Comparison of ENCODE assay signal across 1 cellular context in the genomic region with DNA sequence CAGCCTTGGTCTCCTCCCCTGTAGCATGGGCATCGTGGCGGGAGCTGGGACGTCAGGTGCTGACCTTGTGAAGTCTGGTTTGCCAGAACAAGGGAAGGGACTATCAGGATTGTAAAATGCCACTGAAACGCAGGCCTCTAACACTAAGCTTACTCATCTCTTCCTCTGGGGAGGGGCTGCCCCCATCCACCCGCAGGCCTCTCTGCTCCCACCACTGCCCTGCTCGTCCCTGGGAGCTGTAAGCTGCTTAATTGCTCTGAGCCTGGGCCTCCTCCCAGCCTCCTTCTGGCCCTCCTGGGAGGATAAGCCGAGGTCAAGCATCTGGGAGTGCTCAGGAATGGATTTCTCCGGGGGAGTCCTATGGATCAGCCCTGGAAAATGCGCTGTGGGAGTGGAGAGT.
TF ChIP-seq lines count a peak whose summit lies in the region.

No MANE protein-coding gene starts in this region.

TF ChIP-seq in SK-N-SH treated with all-trans-retinoic acid at 6 μM for 48 hours, 23 proteins besides CTCF, POLR2A, EP300 and RAD21 (continued from another document):
- TF ChIP-seq, protein P1, sequence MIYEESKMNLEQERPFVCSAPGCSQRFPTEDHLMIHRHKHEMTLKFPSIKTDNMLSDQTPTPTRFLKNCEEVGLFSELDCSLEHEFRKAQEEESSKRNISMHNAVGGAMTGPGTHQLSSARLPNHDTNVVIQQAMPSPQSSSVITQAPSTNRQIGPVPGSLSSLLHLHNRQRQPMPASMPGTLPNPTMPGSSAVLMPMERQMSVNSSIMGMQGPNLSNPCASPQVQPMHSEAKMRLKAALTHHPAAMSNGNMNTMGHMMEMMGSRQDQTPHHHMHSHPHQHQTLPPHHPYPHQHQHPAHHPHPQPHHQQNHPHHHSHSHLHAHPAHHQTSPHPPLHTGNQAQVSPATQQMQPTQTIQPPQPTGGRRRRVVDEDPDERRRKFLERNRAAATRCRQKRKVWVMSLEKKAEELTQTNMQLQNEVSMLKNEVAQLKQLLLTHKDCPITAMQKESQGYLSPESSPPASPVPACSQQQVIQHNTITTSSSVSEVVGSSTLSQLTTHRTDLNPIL (CRISPR knock-in tag; IDR thresholded peaks at IDR 0.05; ENCODE audit: low read depth), result no peak
- no peak for TF ChIP-seq OSR1 (CRISPR knock-in tag; IDR thresholded peaks at IDR 0.05)
- no peak for TF ChIP-seq BACH2 (CRISPR knock-in tag; IDR thresholded peaks at IDR 0.05; ENCODE audit: borderline replicate concordance)
- no peak for TF ChIP-seq PPARA (CRISPR knock-in tag; IDR thresholded peaks at IDR 0.05; ENCODE audit: borderline replicate concordance)
- TF ChIP-seq RARB (CRISPR knock-in tag; IDR thresholded peaks at IDR 0.05), result no peak
- no peak for TF ChIP-seq ESRRG (CRISPR knock-in tag; IDR thresholded peaks at IDR 0.05)
- no peak for TF ChIP-seq ZC3H10 (CRISPR knock-in tag; IDR thresholded peaks at IDR 0.05)
- no peak for TF ChIP-seq ISL1 (CRISPR knock-in tag; IDR thresholded peaks at IDR 0.05)
- no peak for TF ChIP-seq TOX (CRISPR knock-in tag; IDR thresholded peaks at IDR 0.05; ENCODE audit: borderline replicate concordance)
